ENCODE assay signal across 1 cellular context in genomic region chr6:46016063-46016608, GRCh38.
TF ChIP-seq lines count a peak whose summit lies in the region.

No MANE protein-coding gene starts in this region.

TF ChIP-seq in SK-N-SH, 30 proteins besides CTCF, POLR2A, EP300 and RAD21 (continued from another document):
- TF ChIP-seq USF2 (IDR thresholded peaks at IDR 0.05; ENCODE audit: borderline replicate concordance, low read depth, low read length) (no peak), GATA2 (CRISPR knock-in tag; IDR thresholded peaks at IDR 0.05) (no peak), SIN3A (IDR thresholded peaks at IDR 0.05; ENCODE audit: borderline replicate concordance, low read depth, low read length) (no peak)
